8 cellular contexts compared by ENCODE assay signal in the genomic region with DNA sequence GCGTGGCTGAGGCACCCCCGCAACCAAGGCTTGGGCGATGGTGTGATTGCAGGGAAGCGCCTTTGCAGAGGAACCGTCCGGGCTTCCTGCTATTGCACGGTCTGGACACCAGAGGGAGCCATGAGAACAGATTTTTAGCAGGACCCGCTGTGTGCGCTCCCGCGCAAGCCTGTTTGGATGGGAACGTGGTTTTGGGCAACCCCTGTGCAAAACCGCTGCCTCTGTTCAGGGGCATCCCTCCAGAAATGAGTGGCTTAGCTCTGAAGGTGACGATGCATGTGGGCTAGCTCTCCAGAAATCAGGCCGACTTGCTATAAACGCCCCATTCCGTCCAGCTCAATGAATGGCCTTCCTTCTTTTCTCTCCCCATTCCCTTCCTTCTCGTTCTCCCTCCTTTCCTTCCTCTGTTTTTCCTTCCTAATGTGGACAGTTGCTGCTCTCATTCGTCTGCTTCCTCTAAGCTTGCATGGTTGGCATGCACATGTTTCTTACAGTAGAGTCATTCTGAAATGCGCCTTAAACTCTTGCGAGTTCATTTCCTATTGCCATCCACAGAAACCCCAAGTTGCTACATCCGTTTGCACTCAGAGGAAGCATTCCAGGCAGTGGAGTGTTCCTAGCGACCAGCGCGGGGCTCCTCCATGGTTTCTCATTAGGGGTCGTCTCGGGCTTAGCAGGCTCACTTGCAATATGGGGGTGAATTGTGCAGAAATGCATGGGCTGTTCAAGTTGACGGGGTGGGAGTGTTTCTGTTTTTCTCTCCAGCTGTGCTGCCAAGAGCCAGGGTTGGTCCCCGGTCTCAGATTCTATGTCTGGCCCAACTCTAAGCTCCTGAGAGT.
DNase-seq lines count a peak whose midpoint lies in the region; ATAC-seq and TF ChIP-seq lines count a peak whose summit lies in the region.

No MANE protein-coding gene starts in this region.

- peaks cover 0 to 9% (median 4%) of the 10 kb centered on the region in 3 donors for H3K4me1 ChIP-seq in esophagus squamous epithelium

- TF ChIP-seq CTCF in esophagus squamous epithelium (IDR thresholded peaks at IDR 0.05), result peak; percentile 69 to 91 (median 76)

- POLR2A ChIA-PET in naive thymus-derived CD8-positive, alpha-beta T cell (lab: Charles Lee), result no interaction called here

- intact Hi-C loops in esophagus squamous epithelium (cut with DNase I), result no loop called here

- peak overlapping the region in 1 of 10 donors; percentile 60 for H3K27ac Mint-ChIP-seq in naive thymus-derived CD8-positive, alpha-beta T cell

- ATAC-seq in HG03175 (IDR thresholded peaks at IDR 0.05; ENCODE audit: unreplicated experiment), result peak; percentile 85
- peak in 1 of 2 donors; percentile 48 for ATAC-seq in naive thymus-derived CD8-positive, alpha-beta T cell

- TF ChIP-seq POLR2A in esophagus squamous epithelium (IDR thresholded peaks at IDR 0.05), result no peak

- H3K27me3 ChIP-seq in esophagus squamous epithelium, result peaks cover 0 to 23% (median 0%) of the 10 kb centered on the region in 4 donors

- H3K36me3 ChIP-seq in esophagus squamous epithelium, result no peaks in the 10 kb centered on the region

- DNase-seq in NCI-H510A treated with DMSO at 0.1 percent for 48 hours (lab: John Stamatoyannopoulos, UW), result peak; percentile 24
- no peak for DNase-seq in NCI-H510A (lab: John Stamatoyannopoulos, UW)
- DNase-seq in NOMO-1 (lab: John Stamatoyannopoulos, UW; ENCODE audit: unreplicated experiment in 2 of 2), result peak; percentile 28 to 58
- peak; percentile 23 for DNase-seq in activated T-cell treated with anti-CD3 and anti-CD28 coated beads for 4 hours
- DNase-seq in esophagus squamous epithelium (lab: John Stamatoyannopoulos, UW), result no peak
- DNase-seq in naive thymus-derived CD8-positive, alpha-beta T cell, result peak in 9 of 10 donors; percentile 22 to 72 (median 41)
- peak; percentile 5 to 24 for DNase-seq in stimulated activated CD8-positive, alpha-beta memory T cell treated with anti-CD3 and anti-CD28 coated beads, Interleukin-7, amount 100 ng/mL, for 4 hours (ENCODE audit: low read depth in 2 of 2)

- peaks cover 10 to 22% (median 16%) of the 10 kb centered on the region in 5 donors for H3K27me3 Mint-ChIP-seq in naive thymus-derived CD8-positive, alpha-beta T cell

- WGBS in esophagus squamous epithelium, 2 donors, result 6 to 8% methylated on average over 22 to 23 of the region's 29 CpGs

- H3K4me1 Mint-ChIP-seq in naive thymus-derived CD8-positive, alpha-beta T cell, result peaks cover 3 to 14% (median 10%) of the 10 kb centered on the region in 4 donors

- H3K9me3 Mint-ChIP-seq in naive thymus-derived CD8-positive, alpha-beta T cell, result peaks cover 0 to 11% (median 0%) of the 10 kb centered on the region in 9 donors

- H3K4me3 Mint-ChIP-seq in naive thymus-derived CD8-positive, alpha-beta T cell, result peak overlapping the region; percentile 26 to 76 (median 52)

- H3K4me3 ChIP-seq in esophagus squamous epithelium, result peak overlapping the region in 1 of 4 donors; percentile 44

- no peak overlapping the region for H3K27ac ChIP-seq in esophagus squamous epithelium

- peaks cover 0 to 5% (median 0%) of the 10 kb centered on the region in 3 donors for H3K36me3 Mint-ChIP-seq in naive thymus-derived CD8-positive, alpha-beta T cell

- H3K9me3 ChIP-seq in esophagus squamous epithelium, result no peaks in the 10 kb centered on the region

Comparison
In these comparisons a context has a peak if more than half of its experiments do, and no peak if none do; other contexts are left out.
1. DNase-seq: peak in NCI-H510A treated with DMSO at 0.1 percent for 48 hours (single experiment), NOMO-1 (2 of 2), activated T-cell treated with anti-CD3 and anti-CD28 coated beads for 4 hours (single experiment), naive thymus-derived CD8-positive, alpha-beta T cell (9 of 10) and stimulated activated CD8-positive, alpha-beta memory T cell treated with anti-CD3 and anti-CD28 coated beads, Interleukin-7, amount 100 ng/mL, for 4 hours (2 of 2); none in NCI-H510A (single experiment) and esophagus squamous epithelium (single experiment).